Comparison of ENCODE assay signal across 19 cellular contexts in the genomic region with DNA sequence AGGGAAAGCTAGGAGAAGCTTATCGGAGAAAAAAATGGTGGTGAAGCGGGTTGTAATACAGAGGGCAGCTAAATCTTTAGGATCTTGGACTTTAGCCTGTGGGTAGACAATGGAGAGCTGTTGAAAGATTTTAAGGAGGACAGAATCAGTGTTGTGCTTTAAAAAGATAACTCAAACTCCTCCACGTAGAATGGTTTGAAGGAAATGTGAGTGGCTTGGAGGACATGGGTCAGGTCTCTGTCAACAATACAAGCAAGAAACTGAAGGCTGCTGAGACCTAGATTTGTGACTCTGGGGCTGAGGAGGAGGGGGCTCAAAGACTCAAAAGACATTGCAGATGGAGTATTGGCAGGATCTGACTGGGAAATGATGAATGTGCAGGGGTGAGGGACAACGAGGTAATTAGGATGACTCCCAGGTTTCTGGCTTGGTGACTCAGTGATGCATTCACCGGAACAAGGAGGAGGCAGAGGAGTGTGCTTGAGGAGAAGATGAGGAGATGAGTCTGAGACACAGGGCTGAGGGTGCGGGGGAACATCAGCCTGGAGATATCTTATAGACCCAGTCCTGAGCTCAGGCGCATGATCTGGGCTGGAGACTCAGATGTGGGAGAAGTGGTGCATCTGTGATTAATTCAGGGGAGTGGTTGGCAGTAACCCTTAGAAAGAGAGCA. TPM values are rescaled to one million over a fixed set of nuclear protein-coding genes. Genes with fewer than 3 reads are reported as not detected.
DNase-seq lines count a peak whose midpoint lies in the region; ATAC-seq, FAIRE-seq and TF ChIP-seq lines count a peak whose summit lies in the region.
"Had no signal": no experiment of that assay in that cellular context is flagged by ENCODE, and none has a peak within 500 bp of the region (broad histone marks: within the 10 kb centered on the region; RNA-seq: fewer than 3 reads in every experiment).

No MANE protein-coding gene starts in this region.

- H3K79me2 ChIP-seq in osteoblast (ENCODE audit: insufficient read depth, low read length), result peaks cover 17% of the 10 kb centered on the region

- no peak overlapping the region for H3K4me2 ChIP-seq in osteoblast (ENCODE audit: insufficient read depth, low read length)

- H4K20me1 ChIP-seq in osteoblast (ENCODE audit: insufficient read depth, low read length), result peaks cover 12% of the 10 kb centered on the region

- H2AFZ ChIP-seq in osteoblast (ENCODE audit: low read length), result no peak overlapping the region

- peaks cover 16% of the 10 kb centered on the region for H3K4me1 ChIP-seq in osteoblast (ENCODE audit: insufficient read depth, low read length)
- H3K4me1 ChIP-seq in SJCRH30, result no peaks in the 10 kb centered on the region

- peaks cover 2% of the 10 kb centered on the region for H3K27me3 ChIP-seq in osteoblast (ENCODE audit: insufficient read depth, low read length)
- no peaks in the 10 kb centered on the region for H3K27me3 ChIP-seq in SJCRH30
- H3K27me3 ChIP-seq: cardiac muscle cell, vagina had no signal

- ATAC-seq in HG02759 (IDR thresholded peaks at IDR 0.05; ENCODE audit: unreplicated experiment), result no peak
- ATAC-seq: activated T-cell treated with anti-CD3 and anti-CD28 coated beads, Interleukin-2, amount 50 U/mL, for 4 hours had no signal

- FAIRE-seq in HTR-8/SVneo (lab: Jason Lieb, UNC), result peak; percentile 58

- TF ChIP-seq CTCF in osteoblast (IDR thresholded peaks at IDR 0.05; ENCODE audit: extremely low read depth, low read depth, low read length), result no peak

- H3K9me3 ChIP-seq in osteoblast (ENCODE audit: low read depth, low read length) (no peaks in the 10 kb centered on the region), SJCRH30 (replicated peaks) (no peaks in the 10 kb centered on the region)
- H3K9me3 ChIP-seq: vagina had no signal

- H3K4me3 ChIP-seq in osteoblast (ENCODE audit: insufficient read depth, low read length) (no peak overlapping the region), SJCRH30 (no peak overlapping the region)
- H3K4me3 ChIP-seq: cardiac muscle cell, vagina had no signal

- DNase-seq in COLO829 (ENCODE audit: low spot score) (peak; percentile 41), HTR-8/SVneo (ENCODE audit: insufficient read length, low spot score) (peak; percentile 48), amniotic epithelial cell (ENCODE audit: low read depth) (peak; percentile 52), left kidney (ENCODE audit: low read depth, low spot score) (peak; percentile 93), osteoblast (ENCODE audit: insufficient read length, low spot score, missing footprints) (no peak), SJCRH30 (no peak), NCI-H2029 (lab: John Stamatoyannopoulos, UW) (no peak)
- DNase-seq: activated CD4-positive, alpha-beta memory T cell treated with anti-CD3 and anti-CD28 coated beads for 36 hours; activated T-cell treated with anti-CD3 and anti-CD28 coated beads, Interleukin-2, amount 50 U/mL, for 4 hours; GF-D8; NCI-H1930; NCI-H524 treated with DMSO at 0.1 percent for 48 hours; stimulated activated CD4-positive, alpha-beta T cell treated with anti-CD3 and anti-CD28 coated beads, Interleukin-15, amount 100 ng/mL, for 24 hours; stimulated activated naive CD4-positive, alpha-beta T cell treated with Interleukin-2 at 50 U/mL for 16 hours had no signal

- H3K27ac ChIP-seq in osteoblast (ENCODE audit: low read depth, low read length) (no peak overlapping the region), SJCRH30 (no peak overlapping the region)
- H3K27ac ChIP-seq: cardiac muscle cell, vagina had no signal

- H3K36me3 ChIP-seq in osteoblast (ENCODE audit: insufficient read depth, low read length), result peaks cover 8% of the 10 kb centered on the region
- H3K36me3 ChIP-seq in SJCRH30, result peaks cover 13% of the 10 kb centered on the region
- H3K36me3 ChIP-seq: cardiac muscle cell had no signal

RNA-seq across cellular contexts. Expression of gene RPS4X, which starts 3.3 kb away (rescaled TPM):
- 487 and 926 TPM in 2 replicates for total RNA-seq in osteoblast
- 2,769 and 2,773 TPM in 2 replicates for total RNA-seq in SJCRH30 (2014; rRNA removed; shearing (Covaris generic))

RNA-seq across cellular contexts. Expression of gene CITED1, which starts 25.4 kb away (rescaled TPM):
- not detected in 2 replicates for total RNA-seq in osteoblast
- 8.1 TPM in 2 replicates for total RNA-seq in SJCRH30 (2014; rRNA removed; shearing (Covaris generic))
- total RNA-seq: activated CD4-positive, alpha-beta memory T cell treated with anti-CD3 and anti-CD28 coated beads for 36 hours; activated T-cell treated with anti-CD3 and anti-CD28 coated beads, Interleukin-2, amount 50 U/mL, for 4 hours; liver had no signal

RNA-seq across cellular contexts. Expression of gene ERCC6L, which starts 41.5 kb away (rescaled TPM):
- 0.59 and 0.72 TPM in 2 replicates for total RNA-seq in osteoblast
- total RNA-seq in SJCRH30 (2014; rRNA removed; shearing (Covaris generic)), result 34.8 and 36.6 TPM in 2 replicates
- total RNA-seq: myocyte had no signal

Comparison
In these comparisons a context has a peak if more than half of its experiments do, and no peak if none do; other contexts are left out.
1. DNase-seq: peak in COLO829 (single experiment), HTR-8/SVneo (single experiment), amniotic epithelial cell (single experiment) and left kidney (single experiment); none in osteoblast (single experiment), SJCRH30 (0 of 2) and NCI-H2029 (single experiment).
2. RNA of gene ERCC6L, which starts 41.5 kb away (total RNA-seq): 34.8 to 36.6 TPM in SJCRH30; 0.59 to 0.72 TPM in osteoblast; every median in the first group is over 10 times any median in the second.